8 cellular contexts compared by ENCODE assay signal in the genomic region with DNA sequence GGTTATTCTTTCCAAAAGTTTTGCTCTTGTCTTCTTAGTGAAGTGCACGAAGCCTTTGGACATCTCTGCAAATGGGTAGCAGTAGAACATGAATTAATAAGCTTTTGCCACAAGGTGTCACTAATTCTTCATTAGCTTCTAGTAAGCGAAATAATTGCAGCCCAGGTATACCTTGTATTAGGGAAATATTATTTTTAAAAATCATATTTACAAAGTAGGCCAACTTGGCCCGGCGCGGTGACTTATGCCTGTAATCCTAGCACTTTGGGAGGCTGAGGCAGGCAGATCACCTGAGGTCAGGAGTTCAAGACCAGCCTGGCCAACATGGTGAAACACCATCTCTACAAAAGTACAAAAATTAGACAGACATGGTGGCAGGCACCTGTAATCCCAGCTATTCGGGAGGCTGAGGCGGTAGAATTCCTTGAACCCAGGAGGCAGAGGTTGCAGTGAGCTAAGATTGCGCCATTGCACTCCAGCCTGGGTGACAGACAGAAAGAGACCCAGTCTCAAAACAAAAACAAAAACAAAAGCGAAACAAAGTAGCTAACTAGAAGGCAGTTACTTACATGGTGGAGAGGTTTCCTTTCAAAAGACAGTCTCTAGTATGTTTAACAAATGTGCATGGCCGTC. TPM values are rescaled to one million over a fixed set of nuclear protein-coding genes. Genes with fewer than 3 reads are reported as not detected.
DNase-seq lines count a peak whose midpoint lies in the region; ATAC-seq and TF ChIP-seq lines count a peak whose summit lies in the region.

No MANE protein-coding gene starts in this region.

- TF ChIP-seq CTCF in A673 (conservative IDR thresholded peaks at IDR 0.05; ENCODE audit: low read depth, low read length) = peak; percentile 52
- TF ChIP-seq CTCF in GM06990 (IDR thresholded peaks at IDR 0.05; ENCODE audit: insufficient read depth, low read length, poor library complexity, severe bottlenecking) = peak; percentile 27
- peak; percentile 73 for TF ChIP-seq CTCF in endodermal cell (conservative IDR thresholded peaks at IDR 0.05)
- peak; percentile 46 for TF ChIP-seq CTCF in osteocyte (IDR thresholded peaks at IDR 0.05)

- intact Hi-C loops in A673 (cut with micrococcal nuclease; ENCODE audit: unreplicated experiment) = loop anchor here (2.0 kb wide), 1 partner anchor 94 kb away; no protein-coding TSS in a partner anchor

- CTCF ChIA-PET in A673 (lab: Charles Lee) = interaction anchor here (0.6 to 1.6 kb wide), 5 partner anchors 47 to 855 kb away, joined by 3 to 20 read pairs (median 4); no protein-coding TSS in a partner anchor

- H3K36me3 Mint-ChIP-seq in endodermal cell (ENCODE audit: low read depth) = no peaks in the 10 kb centered on the region
- H3K36me3 Mint-ChIP-seq in osteocyte (ENCODE audit: unreplicated experiment) = no peaks in the 10 kb centered on the region

- H3K9me3 Mint-ChIP-seq in endodermal cell (no peaks in the 10 kb centered on the region), osteocyte (ENCODE audit: unreplicated experiment) (no peaks in the 10 kb centered on the region)

- no peaks in the 10 kb centered on the region for H3K4me1 Mint-ChIP-seq in endodermal cell
- H3K4me1 Mint-ChIP-seq in osteocyte (ENCODE audit: unreplicated experiment) = no peaks in the 10 kb centered on the region

- H3K9me3 ChIP-seq in A673 (ENCODE audit: low read depth, low read length, poor library complexity, severe bottlenecking) (no peaks in the 10 kb centered on the region), endodermal cell (ENCODE audit: control insufficient read depth, low read length) (no peaks in the 10 kb centered on the region)

- DNase-seq in A673 (ENCODE audit: low spot score) = peak; percentile 32
- DNase-seq in GM06990 (ENCODE audit: extremely low read depth, insufficient read length) = peak; percentile 57
- DNase-seq in RPMI8226 = peak; percentile 61
- DNase-seq in endodermal cell = no peak
- no peak for DNase-seq in osteocyte (ENCODE audit: extremely low spot score, unreplicated experiment)
- no peak for DNase-seq in stimulated activated CD4-positive, alpha-beta T cell treated with anti-CD3 and anti-CD28 coated beads, Interleukin-15, amount 100 ng/mL, for 24 hours
- DNase-seq in activated naive CD4-positive, alpha-beta T cell (lab: John Stamatoyannopoulos, UW) = no peak

- peak; percentile 64 for ATAC-seq in HG03108 (IDR thresholded peaks at IDR 0.05; ENCODE audit: unreplicated experiment)

- POLR2A ChIA-PET in A673 (lab: Charles Lee; ENCODE audit: low non-redundant PET) = no interaction called here

- H3K36me3 ChIP-seq in A673 (ENCODE audit: insufficient read depth, low read length, poor library complexity, severe bottlenecking) (no peaks in the 10 kb centered on the region), GM06990 (ENCODE audit: control insufficient read depth, insufficient read depth, low read length) (no peaks in the 10 kb centered on the region), endodermal cell (ENCODE audit: control insufficient read depth, insufficient read depth, low read length) (no peaks in the 10 kb centered on the region)

- peaks cover 11% of the 10 kb centered on the region for H3K4me1 ChIP-seq in A673 (ENCODE audit: insufficient read depth, low read length, poor library complexity, severe bottlenecking)
- H3K4me1 ChIP-seq in endodermal cell (ENCODE audit: control insufficient read depth, insufficient read depth, low read length) = no peaks in the 10 kb centered on the region

- BruUV-seq in A673 (replicated peaks; lab: Mats Ljungman, UMichigan) = no TSS peak

- H3K4me3 ChIP-seq in A673 (ENCODE audit: low read depth, low read length, poor library complexity, severe bottlenecking) (no peak overlapping the region), GM06990 (replicated peaks; ENCODE audit: low read depth, low read length) (peak overlapping the region; percentile 44), endodermal cell (ENCODE audit: low read length) (no peak overlapping the region)

- no peaks in the 10 kb centered on the region for H3K27me3 Mint-ChIP-seq in endodermal cell (ENCODE audit: insufficient read depth)
- H3K27me3 Mint-ChIP-seq in osteocyte (ENCODE audit: unreplicated experiment) = no peaks in the 10 kb centered on the region

- H3K27ac ChIP-seq in A673 (ENCODE audit: low read depth, low read length, poor library complexity, severe bottlenecking) (no peak overlapping the region), endodermal cell (ENCODE audit: low read depth, low read length) (no peak overlapping the region)

- H3K9ac ChIP-seq in endodermal cell (ENCODE audit: extremely low read depth, low read length, poor library complexity, severe bottlenecking) = no peak overlapping the region

- no peaks in the 10 kb centered on the region for H3K27me3 ChIP-seq in A673 (replicated peaks; ENCODE audit: insufficient read depth, low read depth, low read length, poor library complexity)
- H3K27me3 ChIP-seq in GM06990 (replicated peaks; ENCODE audit: control insufficient read depth, insufficient read depth, low read length) = no peaks in the 10 kb centered on the region
- no peaks in the 10 kb centered on the region for H3K27me3 ChIP-seq in endodermal cell (ENCODE audit: control insufficient read depth, insufficient read depth, low read length, poor library complexity, severe bottlenecking)

- WGBS in endodermal cell (ENCODE audit: insufficient coverage in 1 of 2, insufficient read length in 1 of 2), 2 experiments = 87% methylated on average over 8 to 10 of the region's 10 CpGs

- H3K27ac Mint-ChIP-seq in endodermal cell (no peak overlapping the region), osteocyte (ENCODE audit: unreplicated experiment) (no peak overlapping the region)

- H3K4me3 Mint-ChIP-seq in endodermal cell = no peak overlapping the region
- H3K4me3 Mint-ChIP-seq in osteocyte (ENCODE audit: unreplicated experiment) = no peak overlapping the region

RNA-seq across cellular contexts. Expression of gene RSPH3, which starts 8.8 kb away (rescaled TPM):
- total RNA-seq in A673 (2021) = 4.0 and 5.6 TPM in 2 replicates
- total RNA-seq in endodermal cell = 10 to 100 TPM in 1 of 2 donors, 1 to 10 TPM in 1; 7.4 to 10.3 TPM
- 5.0 TPM for polyA plus RNA-seq in endodermal cell (2013, experiment 1 of 2)
- polyA plus RNA-seq in endodermal cell (2013, experiment 2 of 2) = 4.5 TPM
- 7.1 and 9.6 TPM in 2 replicates for total RNA-seq in osteocyte

RNA-seq across cellular contexts. Expression of gene TAGAP, which starts 36.0 kb away (rescaled TPM):
- total RNA-seq in A673 (2021) (0.11 TPM in 1 of 2 replicates, not detected in the other), endodermal cell (under 1 TPM in 1 of 2 donors, not detected in 1; 0.24 TPM), osteocyte (not detected in 2 replicates)
- not detected for polyA plus RNA-seq in endodermal cell (2013, experiment 1 of 2)
- not detected for polyA plus RNA-seq in endodermal cell (2013, experiment 2 of 2)

Comparison
In these comparisons a context has a peak if more than half of its experiments do, and no peak if none do; other contexts are left out.
1. DNase-seq: peak in A673 (single experiment), GM06990 (single experiment) and RPMI8226 (single experiment); none in endodermal cell (single experiment), osteocyte (single experiment), stimulated activated CD4-positive, alpha-beta T cell treated with anti-CD3 and anti-CD28 coated beads, Interleukin-15, amount 100 ng/mL, for 24 hours (single experiment) and activated naive CD4-positive, alpha-beta T cell (0 of 4).
2. Peak in every context shown above with its lines, with median percentiles within 50 percentile points of each other: CTCF ChIP-seq.